In genomic region chr15:62848631-62849050, GRCh38 we compare ENCODE assay signal across 11 cellular contexts.
DNase-seq lines count a peak whose midpoint lies in the region; ATAC-seq and TF ChIP-seq lines count a peak whose summit lies in the region.
"Had no signal": no experiment of that assay in that cellular context is flagged by ENCODE, and none has a peak within 500 bp of the region (broad histone marks: within the 10 kb centered on the region; RNA-seq: fewer than 3 reads in every experiment).

No MANE protein-coding gene starts in this region.

- H3K27me3 ChIP-seq in right atrium auricular region, result no peaks in the 10 kb centered on the region
- no peaks in the 10 kb centered on the region for H3K27me3 ChIP-seq in brain microvascular endothelial cell (replicated peaks)

- H3K27ac ChIP-seq in right atrium auricular region (no peak overlapping the region), brain microvascular endothelial cell (no peak overlapping the region)
- H3K27ac ChIP-seq: epithelial cell of prostate had no signal

- peak in 1 of 2 donors; percentile 33 for TF ChIP-seq CTCF in right atrium auricular region (IDR thresholded peaks at IDR 0.05)
- peak; percentile 54 for TF ChIP-seq CTCF in brain microvascular endothelial cell (IDR thresholded peaks at IDR 0.05; ENCODE audit: low read depth, low read length, missing control alignments)
- no peak for TF ChIP-seq CTCF in type B pancreatic cell (conservative IDR thresholded peaks at IDR 0.05)

- H3K36me3 ChIP-seq in right atrium auricular region (no peaks in the 10 kb centered on the region), brain microvascular endothelial cell (replicated peaks) (no peaks in the 10 kb centered on the region)

- no peaks in the 10 kb centered on the region for H3K9me3 Mint-ChIP-seq in type B pancreatic cell

- H3K4me3 Mint-ChIP-seq in type B pancreatic cell, result no peak overlapping the region

- H3K4me1 Mint-ChIP-seq in type B pancreatic cell (ENCODE audit: unreplicated experiment), result peaks cover 50% of the 10 kb centered on the region

- peaks cover 0 to 40% of the 10 kb centered on the region in 2 donors for H3K4me1 ChIP-seq in right atrium auricular region

- peaks cover 8% of the 10 kb centered on the region for H3K36me3 Mint-ChIP-seq in type B pancreatic cell

- H3K27ac Mint-ChIP-seq in type B pancreatic cell, result peak overlapping the region; percentile 39

- intact Hi-C loops in Right ventricle myocardium superior (cut with DNase I), result loop anchor here (2.0 to 10.0 kb wide), 4 partner anchors 66 to 244 kb away; no protein-coding TSS in a partner anchor

- H3K4me3 ChIP-seq in right atrium auricular region (no peak overlapping the region), brain microvascular endothelial cell (ENCODE audit: low read depth, low read length) (no peak overlapping the region)

- ATAC-seq in Right ventricle myocardium superior (ENCODE audit: poor library complexity), result peak; percentile 28
- peak; percentile 4 for ATAC-seq in left lobe of liver
- no peak for ATAC-seq in GM19467 (IDR thresholded peaks at IDR 0.05; ENCODE audit: unreplicated experiment)
- no peak for ATAC-seq in GM18520 (IDR thresholded peaks at IDR 0.05; ENCODE audit: unreplicated experiment)

- DNase-seq in Right ventricle myocardium superior (no peak), right atrium auricular region (ENCODE audit: low spot score) (no peak), brain microvascular endothelial cell (no peak), left lobe of liver (ENCODE audit: low spot score) (no peak), type B pancreatic cell (ENCODE audit: extremely low spot score, unreplicated experiment) (no peak), NCI-H526 (lab: John Stamatoyannopoulos, UW) (no peak)
- DNase-seq: amniotic stem cell; NK-92 treated with Interleukin-12 subunit alpha and Interleukin-12 subunit beta, amount 100 ng/mL, for 24 hours had no signal

- H3K27me3 Mint-ChIP-seq in type B pancreatic cell, result no peaks in the 10 kb centered on the region

- H3K9me3 ChIP-seq in right atrium auricular region, result no peaks in the 10 kb centered on the region

- in situ Hi-C loops in brain microvascular endothelial cell (cut with HindIII; ENCODE audit: low pct_ligation_motif_present, low sequenced_read_pairs), result no loop called here

Comparison
In these comparisons a context has a peak if more than half of its experiments do, and no peak if none do; other contexts are left out.
1. ATAC-seq: peak in Right ventricle myocardium superior (single experiment) and left lobe of liver (single experiment); none in GM19467 (single experiment) and GM18520 (single experiment).